In genomic region chr10:69065406-69066361, GRCh38 we compare ENCODE assay signal across 8 cellular contexts. TPM values are rescaled to one million over a fixed set of nuclear protein-coding genes. Genes with fewer than 3 reads are reported as not detected.
DNase-seq lines count a peak whose midpoint lies in the region; ATAC-seq and FAIRE-seq lines count a peak whose summit lies in the region.

No MANE protein-coding gene starts in this region.

- H3K4me1 Mint-ChIP-seq in CD4-positive, alpha-beta memory T cell, result peaks cover 17 to 28% (median 23%) of the 10 kb centered on the region in 4 donors

- H3K27me3 Mint-ChIP-seq in CD4-positive, alpha-beta memory T cell, result no peaks in the 10 kb centered on the region

- H3K27me3 ChIP-seq in CD4-positive, alpha-beta memory T cell (ENCODE audit: insufficient read depth, low read length), result no peaks in the 10 kb centered on the region

- peaks cover 19% of the 10 kb centered on the region for H3K4me1 ChIP-seq in CD4-positive, alpha-beta memory T cell (ENCODE audit: insufficient read depth, low read length)

- intact Hi-C loops in CD4-positive, alpha-beta memory T cell (cut with micrococcal nuclease), result no loop called here

- H3K4me3 Mint-ChIP-seq in CD4-positive, alpha-beta memory T cell, result peak overlapping the region in 1 of 8 donors; percentile 8

- H3K27ac ChIP-seq in CD4-positive, alpha-beta memory T cell (ENCODE audit: low read depth, low read length), result no peak overlapping the region

- CTCF ChIA-PET in CD4-positive, alpha-beta memory T cell (lab: Charles Lee; ENCODE audit: partially characterized antibody), result interaction anchor here (0.9 to 3.1 kb wide), 5 partner anchors 14 to 45 kb away, joined by 3 to 11 read pairs (median 5); no protein-coding TSS in a partner anchor

- peak; percentile 65 for FAIRE-seq in RCC 7860 (lab: Jason Lieb, UNC)

- H3K9me3 ChIP-seq in CD4-positive, alpha-beta memory T cell (ENCODE audit: control insufficient read depth in 1 of 2, low read length in 2 of 2), result no peaks in the 10 kb centered on the region

- DNase-seq in RCC 7860 (ENCODE audit: low spot score) (peak; percentile 88), fibroblast of gingiva (ENCODE audit: low read depth) (peak; percentile 83), DMS79 treated with DMSO at 0.1 percent for 48 hours (lab: John Stamatoyannopoulos, UW) (no peak), cerebellum (ENCODE audit: low spot score) (no peak)
- peak; percentile 49 to 54 for DNase-seq in stimulated activated CD8-positive, alpha-beta memory T cell treated with anti-CD3 and anti-CD28 coated beads, Interleukin-2, amount 100 ng/mL, for 48 hours (ENCODE audit: low read depth in 2 of 2)
- DNase-seq in CD4-positive, alpha-beta memory T cell, result no peak

- no peaks in the 10 kb centered on the region for H3K9me3 Mint-ChIP-seq in CD4-positive, alpha-beta memory T cell

- H3K4me3 ChIP-seq in CD4-positive, alpha-beta memory T cell (ENCODE audit: low read length in 2 of 2), result no peak overlapping the region

- no peaks in the 10 kb centered on the region for H3K36me3 ChIP-seq in CD4-positive, alpha-beta memory T cell (ENCODE audit: insufficient read depth, low read length)

- H3K27ac Mint-ChIP-seq in CD4-positive, alpha-beta memory T cell, result peak overlapping the region in 3 of 7 donors; percentile 17 to 32 (median 19)

- H3K36me3 Mint-ChIP-seq in CD4-positive, alpha-beta memory T cell, result no peaks in the 10 kb centered on the region

- peak; percentile 59 for ATAC-seq in GM18520 (IDR thresholded peaks at IDR 0.05; ENCODE audit: unreplicated experiment)
- ATAC-seq in HG02678 (IDR thresholded peaks at IDR 0.05; ENCODE audit: unreplicated experiment), result peak; percentile 55

- POLR2A ChIA-PET in CD4-positive, alpha-beta memory T cell (lab: Charles Lee; ENCODE audit: partially characterized antibody), result interaction anchor here (0.9 to 5.2 kb wide), 3 partner anchors 10 to 23 kb away, joined by 3 to 24 read pairs (median 3); partner anchors contain the start of gene SRGN

RNA-seq across cellular contexts. Expression of gene SRGN, which starts 22.2 kb away (rescaled TPM):
- total RNA-seq in cerebellum, result 12.3 TPM
- total RNA-seq in CD4-positive, alpha-beta memory T cell, result 100 to 1,000 TPM; 122 to 133 TPM
- 100 to 1,000 TPM; 168 to 298 TPM for polyA plus RNA-seq in CD4-positive, alpha-beta memory T cell

RNA-seq across cellular contexts. Expression of gene VPS26A, which starts 58.3 kb away (rescaled TPM):
- 28.9 TPM for total RNA-seq in cerebellum
- total RNA-seq in CD4-positive, alpha-beta memory T cell, result 10 to 100 TPM; 31.7 to 35.9 TPM
- polyA plus RNA-seq in CD4-positive, alpha-beta memory T cell, result 10 to 100 TPM; 34.7 to 37.4 TPM

Comparison
In these comparisons a context has a peak if more than half of its experiments do, and no peak if none do; other contexts are left out.
1. DNase-seq: peak in RCC 7860 (single experiment), fibroblast of gingiva (single experiment) and stimulated activated CD8-positive, alpha-beta memory T cell treated with anti-CD3 and anti-CD28 coated beads, Interleukin-2, amount 100 ng/mL, for 48 hours (2 of 2); none in DMS79 treated with DMSO at 0.1 percent for 48 hours (single experiment), cerebellum (single experiment) and CD4-positive, alpha-beta memory T cell (0 of 5).